Comparison of ENCODE assay signal across 29 cellular contexts in genomic region chr4:8876982-8877779, GRCh38. TPM values are rescaled to one million over a fixed set of nuclear protein-coding genes. Genes with fewer than 3 reads are reported as not detected.
"Had no signal": no experiment of that assay in that cellular context is flagged by ENCODE, and none has a peak within 500 bp of the region (broad histone marks: within the 10 kb centered on the region; RNA-seq: fewer than 3 reads in every experiment).

No MANE protein-coding gene starts in this region.

- H3K27ac ChIP-seq: RWPE1, SJCRH30, VCaP had no signal

- H3K4me3 ChIP-seq: SJCRH30 had no signal

- H3K9me3 Mint-ChIP-seq: activated naive CD8-positive, alpha-beta T cell treated with anti-CD3 and anti-CD28 coated beads, Interleukin-2, amount 50 U/mL, for 24 hours; activated T-cell treated with anti-CD3 and anti-CD28 coated beads, Interleukin-2, amount 50 U/mL, for 24 hours; brain; central memory CD8-positive, alpha-beta T cell had no signal

- H3K36me3 ChIP-seq: SJCRH30 had no signal

- H3K36me3 Mint-ChIP-seq: brain had no signal

- H3K27ac Mint-ChIP-seq: activated CD4-positive, alpha-beta T cell treated with anti-CD3 and anti-CD28 coated beads for 36 hours; activated CD8-positive, alpha-beta T cell treated with anti-CD3 and anti-CD28 coated beads, Interleukin-2, amount 10 ng/mL, durations not matched to agents 7 days and 5 days; activated naive CD4-positive, alpha-beta T cell treated with anti-CD3 and anti-CD28 coated beads, Interleukin-2, amount 50 U/mL, for 72 hours; activated naive CD8-positive, alpha-beta T cell treated with anti-CD3 and anti-CD28 coated beads, Interleukin-2, amount 50 U/mL, for 24 hours; activated T-cell treated with anti-CD3 and anti-CD28 coated beads, Interleukin-2, amount 50 U/mL, for 24 hours; activated T-helper 1 cell treated with anti-CD3 and anti-CD28 coated beads, Interleukin-12 subunit alpha, Interleukin-12 subunit beta, Interleukin-2, Interleukin-4 antibody, amounts not matched to agents 30 ng/mL and 10 ng/mL and 1 ng/mL, durations not matched to agents 14 hours and 24 hours and 36 hours; brain had no signal

- DNase-seq: activated CD4-positive, alpha-beta T cell treated with anti-CD3 and anti-CD28 coated beads for 36 hours; activated CD8-positive, alpha-beta T cell treated with anti-CD3 and anti-CD28 coated beads, Interleukin-2, amount 10 ng/mL, durations not matched to agents 7 days and 5 days; activated effector memory CD4-positive, alpha-beta T cell treated with Interleukin-2 at 50 U/mL for 16 hours; activated naive CD4-positive, alpha-beta T cell treated with Interleukin-2 at 50 U/mL for 16 hours; activated naive CD8-positive, alpha-beta T cell treated with anti-CD3 and anti-CD28 coated beads, Interleukin-2, amount 50 U/mL, for 24 hours; activated T-cell treated with anti-CD3 and anti-CD28 coated beads, Interleukin-2, amount 50 U/mL, for 24 hours; amygdala; NCI-H1092; NCI-H1417; NCI-H1930; NCI-H2171; NCI-H226; NCI-H526 treated with DMSO at 0.1 percent for 48 hours; NK-92 treated with Interleukin-12 subunit alpha and Interleukin-12 subunit beta, amount 100 ng/mL, for 24 hours; OCI-M1; Right ventricle myocardium superior; SJCRH30; SK-N-SH; T-helper 1 cell had no signal

- H3K4me1 ChIP-seq: SJCRH30 had no signal

- H3K4me2 ChIP-seq: SK-N-SH had no signal

- H3K9me3 ChIP-seq: SJCRH30, SK-N-SH had no signal

- H3K4me3 Mint-ChIP-seq: activated CD4-positive, alpha-beta T cell treated with anti-CD3 and anti-CD28 coated beads for 36 hours; activated CD8-positive, alpha-beta T cell treated with anti-CD3 and anti-CD28 coated beads, Interleukin-2, amount 10 ng/mL, durations not matched to agents 7 days and 5 days; activated naive CD8-positive, alpha-beta T cell treated with anti-CD3 and anti-CD28 coated beads, Interleukin-2, amount 50 U/mL, for 24 hours; activated T-cell treated with anti-CD3 and anti-CD28 coated beads, Interleukin-2, amount 50 U/mL, for 24 hours; activated T-helper 1 cell treated with anti-CD3 and anti-CD28 coated beads, Interleukin-12 subunit alpha, Interleukin-12 subunit beta, Interleukin-2, Interleukin-4 antibody, amounts not matched to agents 30 ng/mL and 10 ng/mL and 1 ng/mL, durations not matched to agents 14 hours and 24 hours and 36 hours; brain; central memory CD8-positive, alpha-beta T cell had no signal

- ATAC-seq: activated CD4-positive, alpha-beta T cell treated with anti-CD3 and anti-CD28 coated beads for 36 hours; activated CD8-positive, alpha-beta T cell treated with anti-CD3 and anti-CD28 coated beads, Interleukin-2, amount 10 ng/mL, durations not matched to agents 7 days and 5 days; activated naive CD4-positive, alpha-beta T cell treated with anti-CD3 and anti-CD28 coated beads, Interleukin-2, amount 50 U/mL, for 72 hours; Panc1 had no signal

- H3K9ac ChIP-seq: SK-N-SH had no signal

RNA-seq across cellular contexts. Expression of gene HMX1, which starts 5.5 kb away (rescaled TPM):
- total RNA-seq: activated CD4-positive, alpha-beta T cell treated with anti-CD3 and anti-CD28 coated beads for 36 hours; activated CD8-positive, alpha-beta T cell treated with anti-CD3 and anti-CD28 coated beads, Interleukin-2, amount 10 ng/mL, durations not matched to agents 7 days and 5 days; activated naive CD4-positive, alpha-beta T cell treated with anti-CD3 and anti-CD28 coated beads, Interleukin-2, amount 50 U/mL, for 72 hours; activated T-helper 1 cell treated with anti-CD3 and anti-CD28 coated beads, Interleukin-12 subunit alpha, Interleukin-12 subunit beta, Interleukin-2, Interleukin-4 antibody, amounts not matched to agents 30 ng/mL and 10 ng/mL and 1 ng/mL, durations not matched to agents 14 hours and 24 hours and 36 hours; LHCN-M2; M059J; Right ventricle myocardium superior; SJCRH30; T-helper 2 cell treated with Interferon-gamma antibody and Interleukin-4, amounts not matched to agents 100 ng/mL and 5 ng/mL, for 36 hours had no signal
